In the genomic region with DNA sequence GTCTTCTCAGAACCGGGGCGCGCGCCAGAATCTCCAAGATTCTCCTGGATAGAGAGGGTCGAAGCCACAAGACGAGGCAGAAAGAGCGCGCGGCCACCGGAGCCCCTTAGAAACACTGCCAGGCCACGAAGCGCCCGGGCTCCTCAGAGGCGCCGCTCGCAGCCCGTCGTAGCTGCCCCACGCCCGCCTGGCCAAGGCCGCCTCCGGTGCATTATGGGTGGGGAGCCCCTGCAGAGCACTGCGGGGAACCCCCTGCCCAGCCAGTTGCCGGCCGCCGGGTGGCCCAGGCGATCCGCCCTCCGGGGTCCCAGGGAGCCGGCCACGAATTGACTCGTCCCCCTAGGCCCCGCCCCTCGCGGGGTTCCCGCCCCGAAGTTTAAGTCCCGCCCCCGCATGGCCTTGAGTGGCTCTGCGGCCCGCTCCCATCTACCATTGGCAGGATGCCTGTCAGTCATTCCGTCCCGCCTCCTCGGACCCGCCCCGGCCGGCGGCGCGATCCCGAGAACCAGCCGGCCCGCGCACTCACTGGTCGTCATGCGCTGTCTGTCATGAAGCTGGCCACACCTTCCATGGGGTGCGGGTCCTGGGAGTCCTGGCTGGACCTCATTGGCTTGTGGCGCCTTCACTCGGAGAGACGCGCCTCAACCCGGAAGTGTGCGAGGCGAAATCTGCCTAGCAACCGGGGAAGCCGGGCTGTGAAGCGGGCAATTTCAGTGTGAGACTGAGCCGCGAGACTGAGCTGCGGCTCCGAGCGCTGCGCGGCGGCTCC, we compare ENCODE assay signal across 1 cellular context.
TF ChIP-seq lines count a peak whose summit lies in the region.

No MANE protein-coding gene starts in this region.

TF ChIP-seq in HepG2, 621 proteins besides CTCF, POLR2A, EP300 and RAD21 (continued from another document and continues in another):
- TF ChIP-seq, protein P1, sequence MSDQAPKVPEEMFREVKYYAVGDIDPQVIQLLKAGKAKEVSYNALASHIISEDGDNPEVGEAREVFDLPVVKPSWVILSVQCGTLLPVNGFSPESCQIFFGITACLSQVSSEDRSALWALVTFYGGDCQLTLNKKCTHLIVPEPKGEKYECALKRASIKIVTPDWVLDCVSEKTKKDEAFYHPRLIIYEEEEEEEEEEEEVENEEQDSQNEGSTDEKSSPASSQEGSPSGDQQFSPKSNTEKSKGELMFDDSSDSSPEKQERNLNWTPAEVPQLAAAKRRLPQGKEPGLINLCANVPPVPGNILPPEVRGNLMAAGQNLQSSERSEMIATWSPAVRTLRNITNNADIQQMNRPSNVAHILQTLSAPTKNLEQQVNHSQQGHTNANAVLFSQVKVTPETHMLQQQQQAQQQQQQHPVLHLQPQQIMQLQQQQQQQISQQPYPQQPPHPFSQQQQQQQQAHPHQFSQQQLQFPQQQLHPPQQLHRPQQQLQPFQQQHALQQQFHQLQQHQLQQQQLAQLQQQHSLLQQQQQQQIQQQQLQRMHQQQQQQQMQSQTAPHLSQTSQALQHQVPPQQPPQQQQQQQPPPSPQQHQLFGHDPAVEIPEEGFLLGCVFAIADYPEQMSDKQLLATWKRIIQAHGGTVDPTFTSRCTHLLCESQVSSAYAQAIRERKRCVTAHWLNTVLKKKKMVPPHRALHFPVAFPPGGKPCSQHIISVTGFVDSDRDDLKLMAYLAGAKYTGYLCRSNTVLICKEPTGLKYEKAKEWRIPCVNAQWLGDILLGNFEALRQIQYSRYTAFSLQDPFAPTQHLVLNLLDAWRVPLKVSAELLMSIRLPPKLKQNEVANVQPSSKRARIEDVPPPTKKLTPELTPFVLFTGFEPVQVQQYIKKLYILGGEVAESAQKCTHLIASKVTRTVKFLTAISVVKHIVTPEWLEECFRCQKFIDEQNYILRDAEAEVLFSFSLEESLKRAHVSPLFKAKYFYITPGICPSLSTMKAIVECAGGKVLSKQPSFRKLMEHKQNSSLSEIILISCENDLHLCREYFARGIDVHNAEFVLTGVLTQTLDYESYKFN (CRISPR knock-in tag; conservative IDR thresholded peaks at IDR 0.05), result 0 out of 2 replicates have a peak, but pooled peaks have one; percentile 17
- TF ChIP-seq KLF6 (CRISPR knock-in tag; IDR thresholded peaks at IDR 0.05) (no peak), ZNF749 (CRISPR knock-in tag; IDR thresholded peaks at IDR 0.05; ENCODE audit: borderline replicate concordance) (peak; percentile 49; the same call in 1 of the 2 replicates), HIVEP1 (CRISPR knock-in tag; IDR thresholded peaks at IDR 0.05) (peak; percentile 87), RBFOX2 (IDR thresholded peaks at IDR 0.05; ENCODE audit: low read depth, low read length) (peak; percentile 67), ZBTB38 (CRISPR knock-in tag; IDR thresholded peaks at IDR 0.05) (peak; percentile 87), TBX3 (IDR thresholded peaks at IDR 0.05; ENCODE audit: borderline replicate concordance) (peak; percentile 66; the same call in 1 of the 2 replicates), GABPA (IDR thresholded peaks at IDR 0.05; ENCODE audit: low read depth, low read length) (peak; percentile 48; the same call in 1 of the 2 replicates), GABPA (CRISPR knock-in tag; IDR thresholded peaks at IDR 0.05; ENCODE audit: low read depth) (peak; percentile 80), NFYC (CRISPR knock-in tag; IDR thresholded peaks at IDR 0.05) (peak; percentile 99), TFDP2 (CRISPR knock-in tag; IDR thresholded peaks at IDR 0.05) (peak; percentile 92), ZNF547 (CRISPR knock-in tag; IDR thresholded peaks at IDR 0.05) (0 out of 2 replicates have a peak, but pooled peaks have one; percentile 23), DR1 (CRISPR knock-in tag; IDR thresholded peaks at IDR 0.05) (0 out of 2 replicates have a peak, but pooled peaks have one; percentile 24), KDM5B (CRISPR knock-in tag; IDR thresholded peaks at IDR 0.05; ENCODE audit: borderline replicate concordance) (peak; percentile 63; the same call in 1 of the 2 replicates), ZBTB4 (CRISPR knock-in tag; IDR thresholded peaks at IDR 0.05; ENCODE audit: borderline replicate concordance) (peak; percentile 74; the same call in 1 of the 2 replicates), HDAC1 (CRISPR knock-in tag; IDR thresholded peaks at IDR 0.05) (0 out of 2 replicates have a peak, but pooled peaks have one; percentile 45), CHD2 (IDR thresholded peaks at IDR 0.05; ENCODE audit: low read depth, low read length) (peak; percentile 80), EEA1 (CRISPR knock-in tag; IDR thresholded peaks at IDR 0.05; ENCODE audit: borderline replicate concordance) (no peak), ZBTB33 (CRISPR knock-in tag; IDR thresholded peaks at IDR 0.05) (peak; percentile 88), CENPT (CRISPR knock-in tag; IDR thresholded peaks at IDR 0.05; ENCODE audit: low read depth) (no peak), MIER3 (CRISPR knock-in tag; IDR thresholded peaks at IDR 0.05; ENCODE audit: borderline replicate concordance) (peak; percentile 33; the same call in 1 of the 2 replicates)
- TF ChIP-seq, protein P2, sequence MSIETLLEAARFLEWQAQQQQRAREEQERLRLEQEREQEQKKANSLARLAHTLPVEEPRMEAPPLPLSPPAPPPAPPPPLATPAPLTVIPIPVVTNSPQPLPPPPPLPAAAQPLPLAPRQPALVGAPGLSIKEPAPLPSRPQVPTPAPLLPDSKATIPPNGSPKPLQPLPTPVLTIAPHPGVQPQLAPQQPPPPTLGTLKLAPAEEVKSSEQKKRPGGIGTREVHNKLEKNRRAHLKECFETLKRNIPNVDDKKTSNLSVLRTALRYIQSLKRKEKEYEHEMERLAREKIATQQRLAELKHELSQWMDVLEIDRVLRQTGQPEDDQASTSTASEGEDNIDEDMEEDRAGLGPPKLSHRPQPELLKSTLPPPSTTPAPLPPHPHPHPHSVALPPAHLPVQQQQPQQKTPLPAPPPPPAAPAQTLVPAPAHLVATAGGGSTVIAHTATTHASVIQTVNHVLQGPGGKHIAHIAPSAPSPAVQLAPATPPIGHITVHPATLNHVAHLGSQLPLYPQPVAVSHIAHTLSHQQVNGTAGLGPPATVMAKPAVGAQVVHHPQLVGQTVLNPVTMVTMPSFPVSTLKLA (IDR thresholded peaks at IDR 0.05), result peak; percentile 46; the same call in 1 of the 2 replicates
- TF ChIP-seq, protein P3, sequence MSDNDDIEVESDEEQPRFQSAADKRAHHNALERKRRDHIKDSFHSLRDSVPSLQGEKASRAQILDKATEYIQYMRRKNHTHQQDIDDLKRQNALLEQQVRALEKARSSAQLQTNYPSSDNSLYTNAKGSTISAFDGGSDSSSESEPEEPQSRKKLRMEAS (IDR thresholded peaks at IDR 0.05), result peak; percentile 68
- TF ChIP-seq, protein P4, sequence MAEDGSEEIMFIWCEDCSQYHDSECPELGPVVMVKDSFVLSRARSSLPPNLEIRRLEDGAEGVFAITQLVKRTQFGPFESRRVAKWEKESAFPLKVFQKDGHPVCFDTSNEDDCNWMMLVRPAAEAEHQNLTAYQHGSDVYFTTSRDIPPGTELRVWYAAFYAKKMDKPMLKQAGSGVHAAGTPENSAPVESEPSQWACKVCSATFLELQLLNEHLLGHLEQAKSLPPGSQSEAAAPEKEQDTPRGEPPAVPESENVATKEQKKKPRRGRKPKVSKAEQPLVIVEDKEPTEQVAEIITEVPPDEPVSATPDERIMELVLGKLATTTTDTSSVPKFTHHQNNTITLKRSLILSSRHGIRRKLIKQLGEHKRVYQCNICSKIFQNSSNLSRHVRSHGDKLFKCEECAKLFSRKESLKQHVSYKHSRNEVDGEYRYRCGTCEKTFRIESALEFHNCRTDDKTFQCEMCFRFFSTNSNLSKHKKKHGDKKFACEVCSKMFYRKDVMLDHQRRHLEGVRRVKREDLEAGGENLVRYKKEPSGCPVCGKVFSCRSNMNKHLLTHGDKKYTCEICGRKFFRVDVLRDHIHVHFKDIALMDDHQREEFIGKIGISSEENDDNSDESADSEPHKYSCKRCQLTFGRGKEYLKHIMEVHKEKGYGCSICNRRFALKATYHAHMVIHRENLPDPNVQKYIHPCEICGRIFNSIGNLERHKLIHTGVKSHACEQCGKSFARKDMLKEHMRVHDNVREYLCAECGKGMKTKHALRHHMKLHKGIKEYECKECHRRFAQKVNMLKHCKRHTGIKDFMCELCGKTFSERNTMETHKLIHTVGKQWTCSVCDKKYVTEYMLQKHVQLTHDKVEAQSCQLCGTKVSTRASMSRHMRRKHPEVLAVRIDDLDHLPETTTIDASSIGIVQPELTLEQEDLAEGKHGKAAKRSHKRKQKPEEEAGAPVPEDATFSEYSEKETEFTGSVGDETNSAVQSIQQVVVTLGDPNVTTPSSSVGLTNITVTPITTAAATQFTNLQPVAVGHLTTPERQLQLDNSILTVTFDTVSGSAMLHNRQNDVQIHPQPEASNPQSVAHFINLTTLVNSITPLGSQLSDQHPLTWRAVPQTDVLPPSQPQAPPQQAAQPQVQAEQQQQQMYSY (CRISPR knock-in tag; IDR thresholded peaks at IDR 0.05), result peak; percentile 54; the same call in 1 of the 2 replicates
- TF ChIP-seq, protein P5, sequence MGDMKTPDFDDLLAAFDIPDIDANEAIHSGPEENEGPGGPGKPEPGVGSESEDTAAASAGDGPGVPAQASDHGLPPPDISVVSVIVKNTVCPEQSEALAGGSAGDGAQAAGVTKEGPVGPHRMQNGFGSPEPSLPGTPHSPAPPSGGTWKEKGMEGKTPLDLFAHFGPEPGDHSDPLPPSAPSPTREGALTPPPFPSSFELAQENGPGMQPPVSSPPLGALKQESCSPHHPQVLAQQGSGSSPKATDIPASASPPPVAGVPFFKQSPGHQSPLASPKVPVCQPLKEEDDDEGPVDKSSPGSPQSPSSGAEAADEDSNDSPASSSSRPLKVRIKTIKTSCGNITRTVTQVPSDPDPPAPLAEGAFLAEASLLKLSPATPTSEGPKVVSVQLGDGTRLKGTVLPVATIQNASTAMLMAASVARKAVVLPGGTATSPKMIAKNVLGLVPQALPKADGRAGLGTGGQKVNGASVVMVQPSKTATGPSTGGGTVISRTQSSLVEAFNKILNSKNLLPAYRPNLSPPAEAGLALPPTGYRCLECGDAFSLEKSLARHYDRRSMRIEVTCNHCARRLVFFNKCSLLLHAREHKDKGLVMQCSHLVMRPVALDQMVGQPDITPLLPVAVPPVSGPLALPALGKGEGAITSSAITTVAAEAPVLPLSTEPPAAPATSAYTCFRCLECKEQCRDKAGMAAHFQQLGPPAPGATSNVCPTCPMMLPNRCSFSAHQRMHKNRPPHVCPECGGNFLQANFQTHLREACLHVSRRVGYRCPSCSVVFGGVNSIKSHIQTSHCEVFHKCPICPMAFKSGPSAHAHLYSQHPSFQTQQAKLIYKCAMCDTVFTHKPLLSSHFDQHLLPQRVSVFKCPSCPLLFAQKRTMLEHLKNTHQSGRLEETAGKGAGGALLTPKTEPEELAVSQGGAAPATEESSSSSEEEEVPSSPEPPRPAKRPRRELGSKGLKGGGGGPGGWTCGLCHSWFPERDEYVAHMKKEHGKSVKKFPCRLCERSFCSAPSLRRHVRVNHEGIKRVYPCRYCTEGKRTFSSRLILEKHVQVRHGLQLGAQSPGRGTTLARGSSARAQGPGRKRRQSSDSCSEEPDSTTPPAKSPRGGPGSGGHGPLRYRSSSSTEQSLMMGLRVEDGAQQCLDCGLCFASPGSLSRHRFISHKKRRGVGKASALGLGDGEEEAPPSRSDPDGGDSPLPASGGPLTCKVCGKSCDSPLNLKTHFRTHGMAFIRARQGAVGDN (CRISPR knock-in tag; IDR thresholded peaks at IDR 0.05), result peak; percentile 93
- TF ChIP-seq, protein P6, sequence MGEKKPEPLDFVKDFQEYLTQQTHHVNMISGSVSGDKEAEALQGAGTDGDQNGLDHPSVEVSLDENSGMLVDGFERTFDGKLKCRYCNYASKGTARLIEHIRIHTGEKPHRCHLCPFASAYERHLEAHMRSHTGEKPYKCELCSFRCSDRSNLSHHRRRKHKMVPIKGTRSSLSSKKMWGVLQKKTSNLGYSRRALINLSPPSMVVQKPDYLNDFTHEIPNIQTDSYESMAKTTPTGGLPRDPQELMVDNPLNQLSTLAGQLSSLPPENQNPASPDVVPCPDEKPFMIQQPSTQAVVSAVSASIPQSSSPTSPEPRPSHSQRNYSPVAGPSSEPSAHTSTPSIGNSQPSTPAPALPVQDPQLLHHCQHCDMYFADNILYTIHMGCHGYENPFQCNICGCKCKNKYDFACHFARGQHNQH (CRISPR knock-in tag; IDR thresholded peaks at IDR 0.05), result peak; percentile 53; the same call in 1 of the 2 replicates
